20 cellular contexts compared by ENCODE assay signal in genomic region chr20:52178691-52179090, GRCh38.
"Had no signal": no experiment of that assay in that cellular context is flagged by ENCODE, and none has a peak within 500 bp of the region (broad histone marks: within the 10 kb centered on the region; RNA-seq: fewer than 3 reads in every experiment).

No MANE protein-coding gene starts in this region.

- H3K27me3 Mint-ChIP-seq: naive thymus-derived CD8-positive, alpha-beta T cell had no signal

- H3K4me1 ChIP-seq: pancreas, suprapubic skin, upper lobe of left lung, uterus had no signal

- H3K9me3 Mint-ChIP-seq: naive thymus-derived CD8-positive, alpha-beta T cell had no signal

- H3K4me3 Mint-ChIP-seq: naive thymus-derived CD8-positive, alpha-beta T cell had no signal

- H3K9me3 ChIP-seq: heart left ventricle, mucosa of descending colon, pancreas, suprapubic skin, thyroid gland, upper lobe of left lung, uterus had no signal

- H3K36me3 ChIP-seq: uterus had no signal

- H3K27me3 ChIP-seq: dorsolateral prefrontal cortex, heart left ventricle, pancreas, suprapubic skin, thyroid gland, upper lobe of left lung, uterus had no signal

- ATAC-seq: esophagus mucosa; heart left ventricle; mucosa of descending colon; naive thymus-derived CD8-positive, alpha-beta T cell; pancreas; right cardiac atrium had no signal

- DNase-seq: cortex of kidney; dorsolateral prefrontal cortex; effector CD8-positive, alpha-beta T cell; heart left ventricle; hippocampal formation; kidney glomerular epithelial cell; mammary epithelial cell; mucosa of descending colon; naive thymus-derived CD8-positive, alpha-beta T cell; occipital lobe; pancreas; right cardiac atrium; stimulated activated CD4-positive, alpha-beta T cell treated with anti-CD3 and anti-CD28 coated beads, Interleukin-4, amount 100 ng/mL, for 1 hour; stimulated activated naive CD4-positive, alpha-beta T cell; thyroid gland; upper lobe of left lung; uterus had no signal

- H3K27ac ChIP-seq: dorsolateral prefrontal cortex, heart left ventricle, pancreas, suprapubic skin, thyroid gland, upper lobe of left lung, uterus had no signal

- H3K27ac Mint-ChIP-seq: progenitor cell of endocrine pancreas had no signal

- H3K4me3 ChIP-seq: dorsolateral prefrontal cortex, heart left ventricle, mucosa of descending colon, pancreas, suprapubic skin, thyroid gland, upper lobe of left lung, uterus had no signal
